Comparison of ENCODE assay signal across 6 cellular contexts in the genomic region with DNA sequence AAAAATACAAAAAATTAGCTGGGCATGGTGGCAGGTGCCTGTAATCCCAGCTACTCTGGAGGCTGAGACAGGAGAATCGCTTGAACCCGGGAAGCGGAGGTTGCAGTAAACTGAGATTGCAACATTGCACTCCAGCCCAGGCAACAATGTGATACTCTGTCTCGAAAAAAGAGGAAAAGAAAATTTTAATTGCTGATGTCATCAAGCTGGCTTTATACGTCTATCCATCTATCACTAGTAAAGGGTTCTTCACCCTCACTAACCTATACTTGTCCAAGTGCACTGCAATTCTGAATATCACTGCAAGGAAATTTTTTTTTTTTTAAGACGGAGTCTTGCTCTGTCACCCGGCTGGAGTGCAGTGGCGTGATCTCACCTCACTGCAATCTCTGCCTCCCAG. TPM values are rescaled to one million over a fixed set of nuclear protein-coding genes. Genes with fewer than 3 reads are reported as not detected.
"Had no signal": no experiment of that assay in that cellular context is flagged by ENCODE, and none has a peak within 500 bp of the region (broad histone marks: within the 10 kb centered on the region; RNA-seq: fewer than 3 reads in every experiment).

No MANE protein-coding gene starts in this region.

RNA-seq across cellular contexts. Expression of a gene that starts 2.0 kb away (rescaled TPM):
- total RNA-seq: naive thymus-derived CD8-positive, alpha-beta T cell; neural crest cell; osteocyte; pulmonary artery endothelial cell; smooth muscle cell; suprapubic skin had no signal
- polyA plus RNA-seq: smooth muscle cell had no signal
